ENCODE assay signal across 14 cellular contexts in the genomic region with DNA sequence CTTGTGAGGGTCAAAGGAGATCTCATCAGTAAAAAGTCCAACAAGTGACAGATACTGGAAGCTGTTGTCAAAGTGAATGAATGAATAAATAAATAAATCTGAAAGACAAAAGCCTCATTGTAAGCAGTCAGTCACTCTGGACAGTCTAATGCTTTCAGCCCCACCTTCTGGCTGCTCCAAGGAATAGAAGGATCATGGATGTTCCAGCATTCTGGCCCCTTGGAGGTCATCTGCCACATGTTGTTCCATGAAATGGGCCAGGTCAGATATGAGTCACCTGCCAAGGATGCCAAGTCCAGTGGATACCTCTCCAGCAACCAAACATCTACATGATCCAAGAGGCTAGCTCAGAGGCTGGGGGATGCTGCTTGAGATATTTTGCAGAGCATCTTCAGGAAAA.
DNase-seq lines count a peak whose midpoint lies in the region; ATAC-seq and TF ChIP-seq lines count a peak whose summit lies in the region.
"Had no signal": no experiment of that assay in that cellular context is flagged by ENCODE, and none has a peak within 500 bp of the region (broad histone marks: within the 10 kb centered on the region; RNA-seq: fewer than 3 reads in every experiment).

No MANE protein-coding gene starts in this region.

- peak; percentile 46; the same call in 1 of the 3 replicates for ATAC-seq in GM23338
- ATAC-seq in activated CD8-positive, alpha-beta memory T cell treated with anti-CD3 and anti-CD28 coated beads, Interleukin-2, amount 10 ng/mL, durations not matched to agents 7 days and 5 days = no peak
- ATAC-seq: activated T-helper 17 cell treated with anti-CD3 and anti-CD28 coated beads, Interleukin-2, amount 50 U/mL, for 72 hours; T-cell had no signal

- H3K27ac ChIP-seq in GM23338 (ENCODE audit: low read depth) (no peak overlapping the region), RWPE1 (no peak overlapping the region)
- H3K27ac ChIP-seq in CD8-positive, alpha-beta memory T cell (ENCODE audit: low read depth, low read length) = no peak overlapping the region

- H3F3A ChIP-seq in GM23338 (replicated peaks; ENCODE audit: low read depth) = no peaks in the 10 kb centered on the region

- H3K4me3 Mint-ChIP-seq in GM23338 (no peak overlapping the region), progenitor cell of endocrine pancreas (ENCODE audit: low read depth) (no peak overlapping the region)
- no peak overlapping the region for H3K4me3 Mint-ChIP-seq in activated CD8-positive, alpha-beta memory T cell treated with anti-CD3 and anti-CD28 coated beads, Interleukin-2, amount 10 ng/mL, durations not matched to agents 7 days and 5 days
- H3K4me3 Mint-ChIP-seq in CD8-positive, alpha-beta memory T cell = no peak overlapping the region
- H3K4me3 Mint-ChIP-seq: activated CD4-positive, alpha-beta T cell treated with anti-CD3 and anti-CD28 coated beads, Interleukin-2, amount 10 ng/mL, durations not matched to agents 24 days and 14 days; activated T-helper 17 cell treated with anti-CD3 and anti-CD28 coated beads, Interleukin-2, amount 50 U/mL, for 72 hours; memory B cell; T-cell had no signal

- H3K4me2 ChIP-seq in GM23338 = no peak overlapping the region

- no peaks in the 10 kb centered on the region for H3K36me3 ChIP-seq in GM23338 (ENCODE audit: insufficient read depth)
- no peaks in the 10 kb centered on the region for H3K36me3 ChIP-seq in CD8-positive, alpha-beta memory T cell (ENCODE audit: insufficient read depth, low read length)

- DNase-seq in GM23338 (ENCODE audit: low spot score) = no peak
- DNase-seq in RWPE1 (ENCODE audit: low spot score) = no peak
- DNase-seq in fibroblast of gingiva (ENCODE audit: low read depth) = peak; percentile 29
- DNase-seq in progenitor cell of endocrine pancreas (ENCODE audit: low spot score, unreplicated experiment) = no peak
- no peak for DNase-seq in GDM1 (lab: John Stamatoyannopoulos, UW)
- no peak for DNase-seq in activated effector memory CD4-positive, alpha-beta T cell treated with Interleukin-2 at 50 U/mL for 16 hours
- DNase-seq in activated CD8-positive, alpha-beta memory T cell treated with anti-CD3 and anti-CD28 coated beads, Interleukin-2, amount 10 ng/mL, durations not matched to agents 7 days and 5 days = no peak
- DNase-seq in CD8-positive, alpha-beta memory T cell = no peak
- DNase-seq: activated CD4-positive, alpha-beta T cell treated with anti-CD3 and anti-CD28 coated beads, Interleukin-2, amount 10 ng/mL, durations not matched to agents 24 days and 14 days; NCI-H2107; small intestine; T-cell had no signal

- POLR2A ChIA-PET in RWPE1 (lab: Yijun Ruan, JAX; ENCODE audit: low non-redundant PET) = no interaction called here
- POLR2A ChIA-PET in CD8-positive, alpha-beta memory T cell (lab: Charles Lee) = no interaction called here

- H3K27me3 ChIP-seq in GM23338 (ENCODE audit: insufficient read depth) = no peaks in the 10 kb centered on the region
- no peaks in the 10 kb centered on the region for H3K27me3 ChIP-seq in CD8-positive, alpha-beta memory T cell (ENCODE audit: insufficient read depth, low read length, poor library complexity, severe bottlenecking)

- CTCF ChIA-PET in RWPE1 (lab: Yijun Ruan, JAX) = interaction anchor here (0.6 to 1.5 kb wide), 6 partner anchors 9 to 529 kb away, joined by 3 to 5 read pairs (median 4); no protein-coding TSS in a partner anchor
- CTCF ChIA-PET in activated CD8-positive, alpha-beta memory T cell treated with anti-CD3 and anti-CD28 coated beads, Interleukin-2, amount 10 ng/mL, durations not matched to agents 7 days and 5 days (lab: Charles Lee) = no interaction called here
- CTCF ChIA-PET in CD8-positive, alpha-beta memory T cell (lab: Charles Lee) = no interaction called here

- H2AFZ ChIP-seq in GM23338 = no peak overlapping the region

- TF ChIP-seq CTCF in GM23338 (conservative IDR thresholded peaks at IDR 0.05; ENCODE audit: low read depth in 2 of 2) = peak; percentile 39 to 56; a peak in 3 of 4 replicates
- peak; percentile 20 for TF ChIP-seq CTCF in RWPE1 (conservative IDR thresholded peaks at IDR 0.05; ENCODE audit: low read depth)
- TF ChIP-seq CTCF in progenitor cell of endocrine pancreas (IDR thresholded peaks at IDR 0.05; ENCODE audit: unreplicated experiment) = peak; percentile 12

- no peaks in the 10 kb centered on the region for H3K9me3 ChIP-seq in CD8-positive, alpha-beta memory T cell (ENCODE audit: low read length)

- H4K20me1 ChIP-seq in GM23338 (replicated peaks; ENCODE audit: insufficient read depth) = no peaks in the 10 kb centered on the region

- H3K27ac Mint-ChIP-seq in GM23338 (no peak overlapping the region), progenitor cell of endocrine pancreas (no peak overlapping the region)
- H3K27ac Mint-ChIP-seq in activated CD8-positive, alpha-beta memory T cell treated with anti-CD3 and anti-CD28 coated beads, Interleukin-2, amount 10 ng/mL, durations not matched to agents 7 days and 5 days = no peak overlapping the region
- no peak overlapping the region for H3K27ac Mint-ChIP-seq in CD8-positive, alpha-beta memory T cell
- H3K27ac Mint-ChIP-seq: activated CD4-positive, alpha-beta T cell treated with anti-CD3 and anti-CD28 coated beads, Interleukin-2, amount 10 ng/mL, durations not matched to agents 24 days and 14 days; activated T-helper 17 cell treated with anti-CD3 and anti-CD28 coated beads, Interleukin-2, amount 50 U/mL, for 72 hours; memory B cell; T-cell had no signal

- H3K9me2 ChIP-seq in GM23338 (ENCODE audit: insufficient read depth) = no peaks in the 10 kb centered on the region

- no peaks in the 10 kb centered on the region for H3K4me1 ChIP-seq in GM23338 (ENCODE audit: insufficient read depth)
- H3K4me1 ChIP-seq in CD8-positive, alpha-beta memory T cell (ENCODE audit: insufficient read depth, low read length) = no peaks in the 10 kb centered on the region

- H3K36me3 Mint-ChIP-seq in GM23338 (ENCODE audit: low read depth) (peaks cover 2% of the 10 kb centered on the region; the same call in 1 of the 3 replicates), progenitor cell of endocrine pancreas (ENCODE audit: insufficient read depth) (no peaks in the 10 kb centered on the region)
- no peaks in the 10 kb centered on the region for H3K36me3 Mint-ChIP-seq in activated CD8-positive, alpha-beta memory T cell treated with anti-CD3 and anti-CD28 coated beads, Interleukin-2, amount 10 ng/mL, durations not matched to agents 7 days and 5 days
- H3K36me3 Mint-ChIP-seq in CD8-positive, alpha-beta memory T cell = no peaks in the 10 kb centered on the region
- H3K36me3 Mint-ChIP-seq: memory B cell, T-cell had no signal

- peaks cover 7% of the 10 kb centered on the region for H3K27me3 Mint-ChIP-seq in GM23338 (ENCODE audit: insufficient read depth, low read depth, poor library complexity)
- H3K27me3 Mint-ChIP-seq in progenitor cell of endocrine pancreas = peaks cover 6% of the 10 kb centered on the region
- no peaks in the 10 kb centered on the region for H3K27me3 Mint-ChIP-seq in activated CD8-positive, alpha-beta memory T cell treated with anti-CD3 and anti-CD28 coated beads, Interleukin-2, amount 10 ng/mL, durations not matched to agents 7 days and 5 days
- H3K27me3 Mint-ChIP-seq in CD8-positive, alpha-beta memory T cell = peaks cover 0 to 2% of the 10 kb centered on the region in 2 donors
- H3K27me3 Mint-ChIP-seq: activated CD4-positive, alpha-beta T cell treated with anti-CD3 and anti-CD28 coated beads, Interleukin-2, amount 10 ng/mL, durations not matched to agents 24 days and 14 days had no signal

- H3K4me3 ChIP-seq in GM23338 = no peak overlapping the region
- H3K4me3 ChIP-seq in CD8-positive, alpha-beta memory T cell (ENCODE audit: low read length) = no peak overlapping the region

- H3K79me2 ChIP-seq in GM23338 (replicated peaks; ENCODE audit: insufficient read depth) = no peaks in the 10 kb centered on the region

- H3K9me3 Mint-ChIP-seq in GM23338 (peaks cover 17% of the 10 kb centered on the region), progenitor cell of endocrine pancreas (ENCODE audit: low read depth) (peaks cover 11% of the 10 kb centered on the region)
- H3K9me3 Mint-ChIP-seq in activated CD8-positive, alpha-beta memory T cell treated with anti-CD3 and anti-CD28 coated beads, Interleukin-2, amount 10 ng/mL, durations not matched to agents 7 days and 5 days (ENCODE audit: low read depth) = peaks cover 10% of the 10 kb centered on the region
- H3K9me3 Mint-ChIP-seq in CD8-positive, alpha-beta memory T cell = peaks cover 12 to 24% (median 19%) of the 10 kb centered on the region in 5 donors
- H3K9me3 Mint-ChIP-seq: activated T-helper 17 cell treated with anti-CD3 and anti-CD28 coated beads, Interleukin-2, amount 50 U/mL, for 72 hours had no signal

- peaks cover 3% of the 10 kb centered on the region; the same call in 1 of the 3 replicates for H3K4me1 Mint-ChIP-seq in GM23338
- no peaks in the 10 kb centered on the region for H3K4me1 Mint-ChIP-seq in progenitor cell of endocrine pancreas (ENCODE audit: low read depth)
- no peaks in the 10 kb centered on the region for H3K4me1 Mint-ChIP-seq in activated CD8-positive, alpha-beta memory T cell treated with anti-CD3 and anti-CD28 coated beads, Interleukin-2, amount 10 ng/mL, durations not matched to agents 7 days and 5 days
- H3K4me1 Mint-ChIP-seq in CD8-positive, alpha-beta memory T cell = no peaks in the 10 kb centered on the region
- H3K4me1 Mint-ChIP-seq: activated CD4-positive, alpha-beta T cell treated with anti-CD3 and anti-CD28 coated beads, Interleukin-2, amount 10 ng/mL, durations not matched to agents 24 days and 14 days; activated T-helper 17 cell treated with anti-CD3 and anti-CD28 coated beads, Interleukin-2, amount 50 U/mL, for 72 hours; memory B cell; T-cell had no signal

TF ChIP-seq in GM23338, 12 proteins besides CTCF, POLR2A, EP300 and RAD21 (continues in another document):
- TF ChIP-seq STAT1 (IDR thresholded peaks at IDR 0.05; ENCODE audit: unreplicated experiment) (no peak), ZNF114 (CRISPR knock-in tag; IDR thresholded peaks at IDR 0.05) (no peak), CREB1 (CRISPR knock-in tag; IDR thresholded peaks at IDR 0.05; ENCODE audit: low read depth) (no peak)
- TF ChIP-seq, protein P1, sequence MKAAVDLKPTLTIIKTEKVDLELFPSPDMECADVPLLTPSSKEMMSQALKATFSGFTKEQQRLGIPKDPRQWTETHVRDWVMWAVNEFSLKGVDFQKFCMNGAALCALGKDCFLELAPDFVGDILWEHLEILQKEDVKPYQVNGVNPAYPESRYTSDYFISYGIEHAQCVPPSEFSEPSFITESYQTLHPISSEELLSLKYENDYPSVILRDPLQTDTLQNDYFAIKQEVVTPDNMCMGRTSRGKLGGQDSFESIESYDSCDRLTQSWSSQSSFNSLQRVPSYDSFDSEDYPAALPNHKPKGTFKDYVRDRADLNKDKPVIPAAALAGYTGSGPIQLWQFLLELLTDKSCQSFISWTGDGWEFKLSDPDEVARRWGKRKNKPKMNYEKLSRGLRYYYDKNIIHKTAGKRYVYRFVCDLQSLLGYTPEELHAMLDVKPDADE (IDR thresholded peaks at IDR 0.05) = no peak
